ENCODE assay signal across 18 cellular contexts in the genomic region with DNA sequence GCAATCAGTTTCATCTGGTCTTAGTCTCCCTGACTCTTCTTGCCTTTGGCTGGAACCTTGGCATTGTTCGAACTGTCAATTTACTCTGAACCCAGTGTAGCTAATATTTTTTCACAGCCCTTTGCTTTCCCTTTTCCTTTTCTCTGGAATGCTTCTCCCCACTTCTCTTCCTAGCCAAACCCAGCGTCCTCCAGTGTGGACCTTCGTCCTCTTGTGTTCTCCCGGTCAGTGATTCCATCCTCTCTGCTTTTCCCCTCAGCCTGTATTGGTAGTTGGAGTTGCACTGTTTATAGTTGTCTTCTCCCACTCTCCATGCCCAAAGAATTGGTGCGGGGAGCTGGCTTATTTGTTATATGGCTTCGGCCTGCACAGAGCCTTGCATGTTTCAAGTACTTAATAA. TPM values are rescaled to one million over a fixed set of nuclear protein-coding genes. Genes with fewer than 3 reads are reported as not detected.
DNase-seq lines count a peak whose midpoint lies in the region; ATAC-seq and TF ChIP-seq lines count a peak whose summit lies in the region.
"Had no signal": no experiment of that assay in that cellular context is flagged by ENCODE, and none has a peak within 500 bp of the region (broad histone marks: within the 10 kb centered on the region; RNA-seq: fewer than 3 reads in every experiment).

No MANE protein-coding gene starts in this region.

- no peak overlapping the region for H3K4me3 ChIP-seq in CD8-positive, alpha-beta T cell (ENCODE audit: low read depth, low read length)
- no peak overlapping the region for H3K4me3 ChIP-seq in endodermal cell (ENCODE audit: low read length)
- H3K4me3 ChIP-seq in muscle layer of duodenum (ENCODE audit: low read depth in 1 of 2, low read length in 2 of 2), result no peak overlapping the region
- H3K4me3 ChIP-seq in suprapubic skin, result no peak overlapping the region
- H3K4me3 ChIP-seq: HAP-1 had no signal

- no peaks in the 10 kb centered on the region for H3K27me3 Mint-ChIP-seq in CD8-positive, alpha-beta T cell (ENCODE audit: low read depth)
- H3K27me3 Mint-ChIP-seq in endodermal cell (ENCODE audit: insufficient read depth), result no peaks in the 10 kb centered on the region

- no peaks in the 10 kb centered on the region for H3K9me3 Mint-ChIP-seq in CD8-positive, alpha-beta T cell
- H3K9me3 Mint-ChIP-seq in endodermal cell, result peaks cover 6% of the 10 kb centered on the region

- H3K27me3 ChIP-seq in CD8-positive, alpha-beta T cell (ENCODE audit: insufficient read depth, low read length), result no peaks in the 10 kb centered on the region
- no peaks in the 10 kb centered on the region for H3K27me3 ChIP-seq in endodermal cell (ENCODE audit: control insufficient read depth, insufficient read depth, low read length, poor library complexity, severe bottlenecking)
- H3K27me3 ChIP-seq in muscle layer of duodenum (ENCODE audit: low read depth, low read length), result no peaks in the 10 kb centered on the region
- no peaks in the 10 kb centered on the region for H3K27me3 ChIP-seq in suprapubic skin

- H3K9me3 ChIP-seq in CD8-positive, alpha-beta T cell (ENCODE audit: low read length), result no peaks in the 10 kb centered on the region
- H3K9me3 ChIP-seq in endodermal cell (ENCODE audit: control insufficient read depth, low read length), result peaks cover 29% of the 10 kb centered on the region
- H3K9me3 ChIP-seq in muscle layer of duodenum (ENCODE audit: control insufficient read depth in 1 of 2, low read length in 2 of 2), result no peaks in the 10 kb centered on the region
- H3K9me3 ChIP-seq in suprapubic skin, result no peaks in the 10 kb centered on the region
- H3K9me3 ChIP-seq: HAP-1 had no signal

- no peak overlapping the region for H3K9ac ChIP-seq in endodermal cell (ENCODE audit: extremely low read depth, low read length, poor library complexity, severe bottlenecking)

- TF ChIP-seq POLR2A in suprapubic skin (IDR thresholded peaks at IDR 0.05), result no peak

- H3K4me3 Mint-ChIP-seq in CD8-positive, alpha-beta T cell, result no peak overlapping the region
- H3K4me3 Mint-ChIP-seq in endodermal cell, result no peak overlapping the region

- H3K4me1 Mint-ChIP-seq in CD8-positive, alpha-beta T cell (ENCODE audit: low read depth), result peaks cover 45% of the 10 kb centered on the region
- peaks cover 20% of the 10 kb centered on the region for H3K4me1 Mint-ChIP-seq in endodermal cell

- 80 to 96% methylated on average over 3 to 5 of the region's 6 CpGs for WGBS in endodermal cell (ENCODE audit: insufficient coverage in 1 of 2, insufficient read length in 1 of 2), 2 experiments
- 87% methylated on average over 6 of the region's 6 CpGs for WGBS in suprapubic skin

- no peak for DNase-seq in CD8-positive, alpha-beta T cell
- DNase-seq in endodermal cell (peak; percentile 15), suprapubic skin (ENCODE audit: low spot score in 2 of 2) (no peak), posterior vena cava (ENCODE audit: low spot score) (no peak), SW 1271 (lab: John Stamatoyannopoulos, UW) (no peak)
- DNase-seq: Calu3, NCI-H1436, NCI-H2029, NCI-H2171 treated with DMSO at 0.1 percent for 48 hours, NCI-H774 had no signal

- TF ChIP-seq EP300 in suprapubic skin (IDR thresholded peaks at IDR 0.05), result no peak

- no peaks in the 10 kb centered on the region for H3K36me3 ChIP-seq in CD8-positive, alpha-beta T cell (ENCODE audit: insufficient read depth, low read length)
- H3K36me3 ChIP-seq in endodermal cell (ENCODE audit: control insufficient read depth, insufficient read depth, low read length), result peaks cover 54% of the 10 kb centered on the region
- H3K36me3 ChIP-seq in muscle layer of duodenum (ENCODE audit: control insufficient read depth in 1 of 2, insufficient read depth in 2 of 2, low read length in 2 of 2), result no peaks in the 10 kb centered on the region
- peaks cover 6% of the 10 kb centered on the region for H3K36me3 ChIP-seq in suprapubic skin

- POLR2A ChIA-PET in CD8-positive, alpha-beta T cell (lab: Charles Lee), result interaction anchor here (0.6 kb wide), 1 partner anchor 297 kb away, joined by 6 read pairs; no protein-coding TSS in a partner anchor

- CTCF ChIA-PET in CD8-positive, alpha-beta T cell (lab: Charles Lee), result interaction anchor here (1.2 to 3.2 kb wide), 3 partner anchors 10 to 65 kb away, joined by 4 to 22 read pairs (median 6); no protein-coding TSS in a partner anchor

- no peak for TF ChIP-seq CTCF in CD8-positive, alpha-beta T cell (IDR thresholded peaks at IDR 0.05)
- TF ChIP-seq CTCF in endodermal cell (conservative IDR thresholded peaks at IDR 0.05) (no peak), suprapubic skin (IDR thresholded peaks at IDR 0.05) (no peak)

- H3K27ac Mint-ChIP-seq in CD8-positive, alpha-beta T cell, result peak overlapping the region; percentile 5
- peak overlapping the region; percentile 38 for H3K27ac Mint-ChIP-seq in endodermal cell

- H3K4me1 ChIP-seq in CD8-positive, alpha-beta T cell (ENCODE audit: insufficient read depth, low read length), result peaks cover 13% of the 10 kb centered on the region
- peaks cover 7% of the 10 kb centered on the region for H3K4me1 ChIP-seq in endodermal cell (ENCODE audit: control insufficient read depth, insufficient read depth, low read length)
- peaks cover 13 to 33% of the 10 kb centered on the region in 2 donors for H3K4me1 ChIP-seq in muscle layer of duodenum (ENCODE audit: control insufficient read depth in 1 of 2, insufficient read depth in 2 of 2, low read length in 2 of 2)
- peaks cover 52% of the 10 kb centered on the region for H3K4me1 ChIP-seq in suprapubic skin

- intact Hi-C loops in CD8-positive, alpha-beta T cell (cut with DNase I, micrococcal nuclease), result no loop called here
- intact Hi-C loops in posterior vena cava (cut with DNase I), result no loop called here

- ATAC-seq in CD8-positive, alpha-beta T cell, result no peak
- ATAC-seq in GM18873 (IDR thresholded peaks at IDR 0.05; ENCODE audit: low FRiP score, unreplicated experiment) (no peak), GM18858 (IDR thresholded peaks at IDR 0.05; ENCODE audit: unreplicated experiment) (no peak)
- ATAC-seq: Panc1 had no signal

- no peak overlapping the region for H3K27ac ChIP-seq in CD8-positive, alpha-beta T cell (ENCODE audit: low read depth, low read length)
- H3K27ac ChIP-seq in endodermal cell (ENCODE audit: low read depth, low read length), result no peak overlapping the region
- peak overlapping the region; percentile 58 for H3K27ac ChIP-seq in muscle layer of duodenum (ENCODE audit: low read length)
- peak overlapping the region; percentile 75 for H3K27ac ChIP-seq in suprapubic skin
- H3K27ac ChIP-seq: C4-2B had no signal

- peaks cover 20% of the 10 kb centered on the region for H3K36me3 Mint-ChIP-seq in CD8-positive, alpha-beta T cell
- H3K36me3 Mint-ChIP-seq in endodermal cell (ENCODE audit: low read depth), result peaks cover 65% of the 10 kb centered on the region

RNA-seq across cellular contexts. Expression of gene ACVR1B, which starts 9.4 kb away (rescaled TPM):
- 10 to 100 TPM; 12.0 to 13.7 TPM for total RNA-seq in CD8-positive, alpha-beta T cell
- 10 to 100 TPM; 48.6 to 59.3 TPM for total RNA-seq in endodermal cell
- 33.5 TPM for polyA plus RNA-seq in endodermal cell (2013, experiment 1 of 2)
- polyA plus RNA-seq in endodermal cell (2013, experiment 2 of 2), result 28.8 TPM
- total RNA-seq in suprapubic skin, result 100 to 1,000 TPM in 1 of 4 donors, 10 to 100 TPM in 3; 40.5 to 103 (median 57.3) TPM
- 10 to 100 TPM; 20.0 to 22.4 TPM for total RNA-seq in posterior vena cava

RNA-seq across cellular contexts. Expression of gene TAMALIN, which starts 45.9 kb away (rescaled TPM):
- 100 to 1,000 TPM; 603 to 632 TPM for total RNA-seq in CD8-positive, alpha-beta T cell
- total RNA-seq in endodermal cell (1 to 10 TPM; 4.4 to 9.1 TPM), suprapubic skin (10 to 100 TPM; 11.5 to 14.5 (median 12.5) TPM), posterior vena cava (10 to 100 TPM; 38.0 to 50.6 TPM)
- polyA plus RNA-seq in endodermal cell (2013, experiment 1 of 2), result 16.3 TPM
- polyA plus RNA-seq in endodermal cell (2013, experiment 2 of 2), result 13.2 TPM
- total RNA-seq: Calu3, NCI-H460 had no signal

RNA-seq across cellular contexts. Expression of gene ACVRL1, which starts 53.6 kb away (rescaled TPM):
- total RNA-seq in CD8-positive, alpha-beta T cell, result not detected
- total RNA-seq in endodermal cell, result under 1 TPM; 0.42 to 0.64 TPM
- 1.00 TPM for polyA plus RNA-seq in endodermal cell (2013, experiment 1 of 2)
- polyA plus RNA-seq in endodermal cell (2013, experiment 2 of 2), result 1.4 TPM
- total RNA-seq in suprapubic skin, result 10 to 100 TPM; 31.2 to 43.4 (median 39.0) TPM
- 10 to 100 TPM; 74.4 to 95.7 TPM for total RNA-seq in posterior vena cava
- total RNA-seq: Calu3, NCI-H460, SK-MEL-5 had no signal

Comparison
In these comparisons a context has a peak if more than half of its experiments do, and no peak if none do; other contexts are left out.
1. H3K27ac ChIP-seq: peak in muscle layer of duodenum (single experiment) and suprapubic skin (single experiment); none in CD8-positive, alpha-beta T cell (single experiment) and endodermal cell (single experiment).
2. RNA of gene TAMALIN, which starts 45.9 kb away (total RNA-seq): 603 to 632 TPM in CD8-positive, alpha-beta T cell; 38.0 to 50.6 TPM in posterior vena cava, 11.5 to 14.5 TPM in suprapubic skin and 4.4 to 9.1 TPM in endodermal cell; every median in the first group is over 10 times any median in the second.
3. RNA of gene ACVRL1, which starts 53.6 kb away (total RNA-seq): 74.4 to 95.7 TPM in posterior vena cava and 31.2 to 43.4 TPM in suprapubic skin; 0.42 to 0.64 TPM in endodermal cell and not detected in CD8-positive, alpha-beta T cell; every median in the first group is over 10 times any median in the second.